1 cellular context compared by ENCODE assay signal in the genomic region with DNA sequence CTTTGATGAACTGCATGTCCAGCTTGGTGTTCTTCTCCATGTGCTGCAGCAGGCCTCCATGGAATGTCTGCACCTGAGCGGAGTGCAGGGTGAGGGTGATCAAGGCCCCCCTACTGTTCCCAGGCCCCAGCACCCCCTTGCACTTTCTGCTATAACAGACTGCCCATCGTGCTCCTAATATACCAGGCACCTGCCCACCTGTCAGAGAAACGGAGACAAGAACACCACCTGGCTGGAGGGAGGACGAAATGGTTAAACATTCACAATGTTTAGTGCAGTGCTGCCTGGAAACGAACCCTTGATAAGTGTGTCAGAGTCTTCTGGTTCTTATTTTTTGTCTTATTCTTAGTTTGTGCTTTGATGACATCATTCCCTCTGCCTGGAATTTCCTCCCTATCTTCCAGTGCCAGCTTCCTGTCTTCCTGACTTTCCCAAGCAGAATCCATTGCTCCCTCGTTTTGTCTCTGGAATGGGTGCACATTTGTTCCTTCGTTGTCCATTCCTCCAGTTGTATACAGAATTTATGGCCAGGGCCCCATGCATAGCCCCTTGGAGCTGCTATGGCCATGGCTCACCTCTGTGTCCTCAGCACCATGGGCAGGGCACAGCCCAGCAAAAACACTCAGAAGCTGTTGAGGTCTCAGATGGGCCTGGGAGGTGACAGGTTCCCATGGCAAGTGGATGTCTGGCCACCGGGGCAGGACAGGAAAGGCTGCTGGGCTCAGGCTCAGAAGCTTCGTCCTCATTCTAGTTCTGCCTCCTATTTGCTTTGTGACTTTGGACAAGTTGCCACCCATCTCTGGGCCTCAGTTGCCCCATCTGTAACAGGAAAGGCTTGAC.
TF ChIP-seq lines count a peak whose summit lies in the region.

No MANE protein-coding gene starts in this region.

TF ChIP-seq in GM23338, 12 proteins besides CTCF, POLR2A, EP300 and RAD21 (continued from another document):
- TF ChIP-seq ZNF462 (CRISPR knock-in tag; IDR thresholded peaks at IDR 0.05) (no peak), EZH2 (IDR thresholded peaks at IDR 0.05; ENCODE audit: low read depth, unreplicated experiment) (no peak), EZH2phosphoT487 (IDR thresholded peaks at IDR 0.05; ENCODE audit: unreplicated experiment) (no peak), JUNB (IDR thresholded peaks at IDR 0.05; ENCODE audit: unreplicated experiment) (no peak), CREB1 (CRISPR knock-in tag; IDR thresholded peaks at IDR 0.05; ENCODE audit: low read depth) (no peak), POLR2AphosphoS5 (IDR thresholded peaks at IDR 0.05; ENCODE audit: low read depth) (no peak), NANOG (IDR thresholded peaks at IDR 0.05; ENCODE audit: borderline replicate concordance) (no peak), ETS1 (IDR thresholded peaks at IDR 0.05) (no peak), STAT1 (IDR thresholded peaks at IDR 0.05; ENCODE audit: unreplicated experiment) (no peak)
- TF ChIP-seq, protein P1, sequence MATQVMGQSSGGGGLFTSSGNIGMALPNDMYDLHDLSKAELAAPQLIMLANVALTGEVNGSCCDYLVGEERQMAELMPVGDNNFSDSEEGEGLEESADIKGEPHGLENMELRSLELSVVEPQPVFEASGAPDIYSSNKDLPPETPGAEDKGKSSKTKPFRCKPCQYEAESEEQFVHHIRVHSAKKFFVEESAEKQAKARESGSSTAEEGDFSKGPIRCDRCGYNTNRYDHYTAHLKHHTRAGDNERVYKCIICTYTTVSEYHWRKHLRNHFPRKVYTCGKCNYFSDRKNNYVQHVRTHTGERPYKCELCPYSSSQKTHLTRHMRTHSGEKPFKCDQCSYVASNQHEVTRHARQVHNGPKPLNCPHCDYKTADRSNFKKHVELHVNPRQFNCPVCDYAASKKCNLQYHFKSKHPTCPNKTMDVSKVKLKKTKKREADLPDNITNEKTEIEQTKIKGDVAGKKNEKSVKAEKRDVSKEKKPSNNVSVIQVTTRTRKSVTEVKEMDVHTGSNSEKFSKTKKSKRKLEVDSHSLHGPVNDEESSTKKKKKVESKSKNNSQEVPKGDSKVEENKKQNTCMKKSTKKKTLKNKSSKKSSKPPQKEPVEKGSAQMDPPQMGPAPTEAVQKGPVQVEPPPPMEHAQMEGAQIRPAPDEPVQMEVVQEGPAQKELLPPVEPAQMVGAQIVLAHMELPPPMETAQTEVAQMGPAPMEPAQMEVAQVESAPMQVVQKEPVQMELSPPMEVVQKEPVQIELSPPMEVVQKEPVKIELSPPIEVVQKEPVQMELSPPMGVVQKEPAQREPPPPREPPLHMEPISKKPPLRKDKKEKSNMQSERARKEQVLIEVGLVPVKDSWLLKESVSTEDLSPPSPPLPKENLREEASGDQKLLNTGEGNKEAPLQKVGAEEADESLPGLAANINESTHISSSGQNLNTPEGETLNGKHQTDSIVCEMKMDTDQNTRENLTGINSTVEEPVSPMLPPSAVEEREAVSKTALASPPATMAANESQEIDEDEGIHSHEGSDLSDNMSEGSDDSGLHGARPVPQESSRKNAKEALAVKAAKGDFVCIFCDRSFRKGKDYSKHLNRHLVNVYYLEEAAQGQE (IDR thresholded peaks at IDR 0.05; ENCODE audit: unreplicated experiment) = no peak
